15 cellular contexts compared by ENCODE assay signal in genomic region chr12:120843472-120843871, GRCh38.
"Had no signal": no experiment of that assay in that cellular context is flagged by ENCODE, and none has a peak within 500 bp of the region (broad histone marks: within the 10 kb centered on the region; RNA-seq: fewer than 3 reads in every experiment).

No MANE protein-coding gene starts in this region.

- DNase-seq: activated CD4-positive, alpha-beta T cell treated with anti-CD3 and anti-CD28 coated beads for 4 hours; activated CD8-positive, alpha-beta memory T cell treated with anti-CD3 and anti-CD28 coated beads for 24 hours; activated naive CD4-positive, alpha-beta T cell treated with Interleukin-2 at 50 U/mL for 16 hours; activated naive CD8-positive, alpha-beta T cell treated with anti-CD3 and anti-CD28 coated beads, Interleukin-2, amount 50 U/mL, for 24 hours; cortex of kidney; effector memory CD4-positive, alpha-beta T cell; foreskin keratinocyte; lower lobe of right lung; midbrain; ovary; stimulated activated CD4-positive, alpha-beta T cell treated with anti-CD3 and anti-CD28 coated beads, Interleukin-1b, Interleukin-23, amount 100 ng/mL, for 48 hours; stomach; thyroid gland had no signal

- H3K27ac ChIP-seq: foreskin keratinocyte, lower lobe of right lung, ovary, stomach, thyroid gland had no signal

- ATAC-seq: activated naive CD8-positive, alpha-beta T cell treated with anti-CD3 and anti-CD28 coated beads, Interleukin-2, amount 50 U/mL, for 24 hours; foreskin keratinocyte; lower lobe of right lung; WTC11 had no signal

- H3K27me3 ChIP-seq: foreskin keratinocyte, ovary, stomach, thyroid gland had no signal

- FAIRE-seq: TTC549 had no signal

- H3K36me3 ChIP-seq: lower lobe of right lung, ovary, thyroid gland had no signal

- H3K9me3 ChIP-seq: lower lobe of right lung, ovary, stomach, thyroid gland had no signal

- H3K4me3 ChIP-seq: lower lobe of right lung, ovary, stomach, thyroid gland had no signal
